In genomic region chr22:31754813-31755212, GRCh38 we compare ENCODE assay signal across 8 cellular contexts. TPM values are rescaled to one million over a fixed set of nuclear protein-coding genes. Genes with fewer than 3 reads are reported as not detected.
A peak's percentile ranks its signal among the peaks of the same experiment; 100 is the strongest.
DNase-seq lines count a peak whose midpoint lies in the region; TF ChIP-seq lines count a peak whose summit lies in the region.

No MANE protein-coding gene starts in this region.

- no peaks in the 10 kb centered on the region for H3K9me3 Mint-ChIP-seq in progenitor cell of endocrine pancreas (ENCODE audit: low read depth)

- no peak for TF ChIP-seq POLR2A in Peyer's patch (IDR thresholded peaks at IDR 0.05)
- TF ChIP-seq POLR2A in erythroblast (IDR thresholded peaks at IDR 0.05; ENCODE audit: low read length), result no peak

- no peaks in the 10 kb centered on the region for H3K27me3 ChIP-seq in Peyer's patch

- H3K27ac Mint-ChIP-seq in progenitor cell of endocrine pancreas, result peak overlapping the region; percentile 73

- H3K36me3 ChIP-seq in Peyer's patch, result peaks cover 0 to 18% (median 0%) of the 10 kb centered on the region in 3 donors

- no peaks in the 10 kb centered on the region for H3K36me3 Mint-ChIP-seq in progenitor cell of endocrine pancreas (ENCODE audit: insufficient read depth)

- H3K4me3 Mint-ChIP-seq in progenitor cell of endocrine pancreas (ENCODE audit: low read depth), result peak overlapping the region; percentile 82

- peak overlapping the region in 3 of 4 donors; percentile 87 to 98 (median 97) for H3K27ac ChIP-seq in Peyer's patch

- DNase-seq in Peyer's patch (no peak), erythroblast (lab: John Stamatoyannopoulos, UW) (peak; percentile 21 to 35), progenitor cell of endocrine pancreas (ENCODE audit: low spot score, unreplicated experiment) (no peak), HuH-7.5 (ENCODE audit: low spot score) (no peak), NCI-H1105 (lab: John Stamatoyannopoulos, UW) (no peak), occipital lobe (lab: John Stamatoyannopoulos, UW) (no peak), amygdala (lab: John Stamatoyannopoulos, UW) (no peak)

- H3K4me3 ChIP-seq in GM08714 (ENCODE audit: low read length) (peak overlapping the region; percentile 98), Peyer's patch (peak overlapping the region in 2 of 4 donors; percentile 72 to 81)

- peaks cover 3 to 32% (median 10%) of the 10 kb centered on the region in 4 donors for H3K4me1 ChIP-seq in Peyer's patch

- no peaks in the 10 kb centered on the region for H3K9me3 ChIP-seq in Peyer's patch

- TF ChIP-seq CTCF in Peyer's patch (IDR thresholded peaks at IDR 0.05), result no peak
- TF ChIP-seq CTCF in progenitor cell of endocrine pancreas (IDR thresholded peaks at IDR 0.05; ENCODE audit: unreplicated experiment), result no peak

- H3K4me1 Mint-ChIP-seq in progenitor cell of endocrine pancreas (ENCODE audit: low read depth), result peaks cover 33% of the 10 kb centered on the region

- no peaks in the 10 kb centered on the region for H3K27me3 Mint-ChIP-seq in progenitor cell of endocrine pancreas

RNA-seq across cellular contexts. Expression of gene DEPDC5, which starts 1.0 kb away (rescaled TPM):
- 10 to 100 TPM; 26.6 to 94.1 (median 38.8) TPM for total RNA-seq in Peyer's patch
- total RNA-seq in progenitor cell of endocrine pancreas, result 33.0 and 39.8 TPM in 2 replicates
- 24.6 TPM for total RNA-seq in occipital lobe

RNA-seq across cellular contexts. Expression of gene PRR14L, which starts 4.9 kb away (rescaled TPM):
- total RNA-seq in Peyer's patch, result 10 to 100 TPM; 51.7 to 71.0 (median 58.9) TPM
- 77.6 and 87.2 TPM in 2 replicates for total RNA-seq in progenitor cell of endocrine pancreas
- total RNA-seq in occipital lobe, result 29.8 TPM

Comparison
In these comparisons a context has a peak if more than half of its experiments do, and no peak if none do; other contexts are left out.
1. DNase-seq: peak in erythroblast (2 of 2); none in Peyer's patch (0 of 3), progenitor cell of endocrine pancreas (single experiment), HuH-7.5 (single experiment), NCI-H1105 (single experiment), occipital lobe (single experiment) and amygdala (0 of 56).